25 cellular contexts compared by ENCODE assay signal in genomic region chr1:12622506-12622905, GRCh38. TPM values are rescaled to one million over a fixed set of nuclear protein-coding genes. Genes with fewer than 3 reads are reported as not detected.
DNase-seq lines count a peak whose midpoint lies in the region; FAIRE-seq and TF ChIP-seq lines count a peak whose summit lies in the region.
"Had no signal": no experiment of that assay in that cellular context is flagged by ENCODE, and none has a peak within 500 bp of the region (broad histone marks: within the 10 kb centered on the region; RNA-seq: fewer than 3 reads in every experiment).

No MANE protein-coding gene starts in this region.

- H3K79me2 ChIP-seq in H1 (ENCODE audit: control insufficient read depth in 1 of 2, insufficient read depth in 2 of 2, low read length in 2 of 2), result no peaks in the 10 kb centered on the region

- H3K4ac ChIP-seq in H1 (replicated peaks; ENCODE audit: insufficient read length, low read depth, low read length), result no peak overlapping the region

- H3K27ac Mint-ChIP-seq in nephron progenitor cell, result peak overlapping the region; percentile 89
- H3K27ac Mint-ChIP-seq: CD8-positive, alpha-beta memory T cell; IgD-negative memory B cell; stimulated activated effector memory CD8-positive, alpha-beta T cell treated with anti-CD3 and anti-CD28 coated beads, Interleukin-12 subunit alpha, Interleukin-12 subunit beta, amount 100 ng/mL, for 72 hours had no signal

- H3K4me1 ChIP-seq in H1 (replicated peaks in 1 of 4; ENCODE audit: control insufficient read depth in 3 of 4, insufficient read depth in 4 of 4, low read length in 3 of 4), result peaks cover 3 to 21% (median 11%) of the 10 kb centered on the region in 4 experiments; a peak in 6 of 7 replicates
- H3K4me1 ChIP-seq in suprapubic skin, result peaks cover 43% of the 10 kb centered on the region

- TF ChIP-seq POLR2A in H1 (IDR thresholded peaks at IDR 0.05; ENCODE audit: control extremely low read depth in 1 of 2, low read depth in 2 of 2, low read length in 2 of 2) (no peak), suprapubic skin (IDR thresholded peaks at IDR 0.05) (no peak)

- no peaks in the 10 kb centered on the region for H4K20me1 ChIP-seq in H1 (replicated peaks in 1 of 2; ENCODE audit: control insufficient read depth in 1 of 2, insufficient read depth in 2 of 2, low read length in 2 of 2)

- no peak overlapping the region for H3K14ac ChIP-seq in H1 (ENCODE audit: insufficient read length)

- H3K36me3 Mint-ChIP-seq in nephron progenitor cell (ENCODE audit: low read depth), result no peaks in the 10 kb centered on the region
- H3K36me3 Mint-ChIP-seq: IgD-negative memory B cell had no signal

- no peak for FAIRE-seq in H1 (lab: Jason Lieb, UNC)

- no peak for TF ChIP-seq EP300 in H1 (IDR thresholded peaks at IDR 0.05; ENCODE audit: borderline replicate concordance in 1 of 2, low read depth in 2 of 2, low read length in 2 of 2)
- no peak for TF ChIP-seq EP300 in suprapubic skin (IDR thresholded peaks at IDR 0.05)

- H2BK5ac ChIP-seq in H1 (ENCODE audit: low read depth, low read length), result 0 out of 2 replicates have a peak overlapping the region, but pooled peaks have one; percentile 60

- H3K36me3 ChIP-seq in H1 (ENCODE audit: control insufficient read depth in 2 of 4, insufficient read depth in 4 of 4, low read length in 3 of 4), result no peaks in the 10 kb centered on the region
- no peaks in the 10 kb centered on the region for H3K36me3 ChIP-seq in suprapubic skin

- peak overlapping the region; percentile 92; the same call in 1 of the 2 replicates for H2BK12ac ChIP-seq in H1 (ENCODE audit: low read depth, low read length)

- peaks cover 66% of the 10 kb centered on the region for H3K4me1 Mint-ChIP-seq in nephron progenitor cell

- peaks cover 17% of the 10 kb centered on the region for H3K23me2 ChIP-seq in H1 (ENCODE audit: low read depth, low read length)

- DNase-seq in H1 (ENCODE audit: low read depth in 1 of 2, low spot score in 2 of 2), result no peak
- DNase-seq in nephron progenitor cell, result no peak
- DNase-seq in suprapubic skin (ENCODE audit: low spot score in 2 of 2), result no peak
- DNase-seq in AG20443 (ENCODE audit: low spot score), result no peak
- DNase-seq in effector CD4-positive, alpha-beta T cell, result no peak
- no peak for DNase-seq in NCI-H345 treated with DMSO at 0.1 percent for 48 hours (lab: John Stamatoyannopoulos, UW; ENCODE audit: unreplicated experiment)
- DNase-seq in activated CD8-positive, alpha-beta memory T cell treated with anti-CD3 and anti-CD28 coated beads, Interleukin-2, amount 50 U/mL, for 4 hours, result no peak
- DNase-seq: activated CD4-positive, alpha-beta T cell treated with anti-CD3 and anti-CD28 coated beads, Interleukin-2, amount 50 U/mL, for 1 hour; activated naive CD4-positive, alpha-beta T cell treated with Interleukin-2 at 50 U/mL for 16 hours; CD8-positive, alpha-beta memory T cell; cortex of kidney; DND-41; NCI-H2081; NCI-H510A treated with DMSO at 0.1 percent for 48 hours had no signal

- CTCF ChIA-PET in H1 (lab: Charles Lee; ENCODE audit: partially characterized antibody), result interaction anchor here (0.8 to 11.2 kb wide), 7 partner anchors 8 to 347 kb away, joined by 4 to 130 read pairs (median 9); no protein-coding TSS in a partner anchor

- 0 out of 2 replicates have a peak overlapping the region, but pooled peaks have one; percentile 21 for H2BK20ac ChIP-seq in H1 (ENCODE audit: low read length)

- TF ChIP-seq CTCF in VCaP (conservative IDR thresholded peaks at IDR 0.05) (no peak), H1 (IDR thresholded peaks at IDR 0.05; ENCODE audit: control extremely low read depth in 1 of 3, insufficient read depth in 1 of 3, low read depth in 1 of 3, low read length in 3 of 3) (no peak), nephron progenitor cell (IDR thresholded peaks at IDR 0.05) (no peak), suprapubic skin (IDR thresholded peaks at IDR 0.05) (no peak)

- H4K5ac ChIP-seq in H1 (ENCODE audit: insufficient read length, low read depth, low read length), result no peak overlapping the region

- H3K27ac ChIP-seq in VCaP (peak overlapping the region; percentile 81), H1 (ENCODE audit: low read depth, low read length) (no peak overlapping the region), suprapubic skin (peak overlapping the region; percentile 45)
- H3K27ac ChIP-seq: epithelial cell of prostate, HL-60 had no signal

- H3K27me3 ChIP-seq in H1 (replicated peaks in 1 of 4; ENCODE audit: control insufficient read depth in 3 of 4, extremely low read depth in 1 of 4, insufficient read depth in 3 of 4, low read length in 3 of 4) (no peaks in the 10 kb centered on the region; a peak in 1 of 7 replicates), suprapubic skin (no peaks in the 10 kb centered on the region)

- H3K27me3 Mint-ChIP-seq in nephron progenitor cell (ENCODE audit: low read depth, poor library complexity), result peaks cover 8% of the 10 kb centered on the region

- no peak overlapping the region for H2BK15ac ChIP-seq in H1 (ENCODE audit: low read length)

- H3K56ac ChIP-seq in H1 (replicated peaks; ENCODE audit: insufficient read length, low read depth, low read length), result no peak overlapping the region

- POLR2A ChIA-PET in H1 (lab: Charles Lee; ENCODE audit: partially characterized antibody), result interaction anchor here (0.9 to 1.4 kb wide), 2 partner anchors 12 to 345 kb away, joined by 3 read pairs; no protein-coding TSS in a partner anchor

- H4K8ac ChIP-seq in H1 (ENCODE audit: extremely low read depth, insufficient read depth, low read length), result no peak overlapping the region; the same call in 1 of the 2 replicates

- H3K9me3 ChIP-seq in H1 (ENCODE audit: insufficient read depth in 2 of 2, low read depth in 1 of 2, low read length in 1 of 2) (no peaks in the 10 kb centered on the region), suprapubic skin (no peaks in the 10 kb centered on the region)
- H3K9me3 ChIP-seq: psoas muscle had no signal

- peak overlapping the region; percentile 66 for H3K18ac ChIP-seq in H1 (ENCODE audit: extremely low read depth, low read length)

- H3K9ac ChIP-seq in H1 (replicated peaks in 1 of 4; ENCODE audit: extremely low read depth in 1 of 4, low read depth in 3 of 4, low read length in 3 of 4), result no peak overlapping the region

- no peaks in the 10 kb centered on the region; the same call in 1 of the 2 replicates for H3K79me1 ChIP-seq in H1 (ENCODE audit: low read depth, low read length)

- H2BK120ac ChIP-seq in H1 (replicated peaks; ENCODE audit: low read depth, low read length), result no peak overlapping the region

- no peak overlapping the region for H3K23ac ChIP-seq in H1 (ENCODE audit: insufficient read length)

- no peak overlapping the region for H2AK5ac ChIP-seq in H1 (ENCODE audit: low read depth, low read length)

- TF ChIP-seq RAD21 in H1 (IDR thresholded peaks at IDR 0.05 in 1 of 2, conservative IDR thresholded peaks at IDR 0.05 in 1 of 2; ENCODE audit: low read depth in 2 of 2, low read length in 2 of 2), result no peak

- H3K4me3 Mint-ChIP-seq in nephron progenitor cell, result no peak overlapping the region
- H3K4me3 Mint-ChIP-seq: CD8-positive, alpha-beta memory T cell; stimulated activated effector memory CD8-positive, alpha-beta T cell treated with anti-CD3 and anti-CD28 coated beads, Interleukin-12 subunit alpha, Interleukin-12 subunit beta, amount 100 ng/mL, for 72 hours had no signal

- no peaks in the 10 kb centered on the region for H3K9me3 Mint-ChIP-seq in nephron progenitor cell
- H3K9me3 Mint-ChIP-seq: IgD-negative memory B cell; stimulated activated effector memory CD8-positive, alpha-beta T cell treated with anti-CD3 and anti-CD28 coated beads, Interleukin-12 subunit alpha, Interleukin-12 subunit beta, amount 100 ng/mL, for 72 hours had no signal

- no peak overlapping the region for H4K91ac ChIP-seq in H1 (replicated peaks; ENCODE audit: insufficient read length, low read length)

- no peak overlapping the region for H3K4me2 ChIP-seq in H1 (ENCODE audit: insufficient read depth in 1 of 2, low read depth in 2 of 2, low read length in 2 of 2)

- H3K4me3 ChIP-seq in H1 (ENCODE audit: extremely low read depth in 1 of 4, insufficient read depth in 2 of 4, low read depth in 3 of 4, low read length in 4 of 4) (no peak overlapping the region), suprapubic skin (no peak overlapping the region)
- H3K4me3 ChIP-seq: lung, psoas muscle had no signal

- no peak overlapping the region for H2AFZ ChIP-seq in H1 (ENCODE audit: low read length)

- WGBS in H1 (ENCODE audit: extremely low coverage in 1 of 2, insufficient coverage in 1 of 2, insufficient read length in 1 of 2, insufficient replicate concordance in 2 of 2, low coverage in 1 of 2, low lambda C conversion rate in 2 of 2, missing lambda C conversion rate in 1 of 2), 2 experiments, result 87% methylated on average over 12 of the region's 12 CpGs; no CpG with 5 or more reads in 1 of the 2 experiments
- 72% methylated on average over 9 of the region's 12 CpGs for WGBS in suprapubic skin

TF ChIP-seq in H1, 55 proteins besides CTCF, POLR2A, EP300 and RAD21 (continues in another document):
- TF ChIP-seq YY1 (IDR thresholded peaks at IDR 0.05; ENCODE audit: low read depth, low read length), result no peak
- TF ChIP-seq SP2 (IDR thresholded peaks at IDR 0.05; ENCODE audit: low read length), result no peak
- TF ChIP-seq TEAD4 (IDR thresholded peaks at IDR 0.05; ENCODE audit: low read depth, low read length), result no peak
- no peak for TF ChIP-seq EZH2 (IDR thresholded peaks at IDR 0.05; ENCODE audit: low read depth, low read length, severe bottlenecking)
- no peak for TF ChIP-seq ASH2L (IDR thresholded peaks at IDR 0.05; ENCODE audit: low read length)

RNA-seq across cellular contexts. Expression of gene DHRS3, which starts 4.5 kb away (rescaled TPM):
- total RNA-seq in H1 (2021; fragmentation: NEBNext Ultra II Directional; extraction: Animal tissue kit (Norgen Biotek cat#: 25700)), result 32.5 and 37.8 TPM in 2 replicates
- 36.4 and 41.9 TPM in 2 replicates for polyA plus RNA-seq in H1 (2011; rRNA removed)
- polyA plus RNA-seq in H1 (2011; cell fraction: cytosol; rRNA removed), result 40.2 TPM
- polyA plus RNA-seq in H1 (2011; cell fraction: nucleus; rRNA removed), result 40.2 TPM
- polyA plus RNA-seq in H1 (2012, experiment 1 of 2), result 25.1 to 32.0 TPM (median 29.2 TPM) in 4 replicates
- 36.9 TPM for polyA plus RNA-seq in H1 (2012, experiment 2 of 2)
- polyA plus RNA-seq in H1 (2013, experiment 1 of 2), result 9.6 TPM
- 10.6 TPM for polyA plus RNA-seq in H1 (2013, experiment 2 of 2)
- 56.9 and 114 TPM in 2 replicates for polyA minus RNA-seq in H1 (2011; rRNA and poly(A)+ RNA removed)
- polyA minus RNA-seq in H1 (2011; cell fraction: cytosol; rRNA and poly(A)+ RNA removed), result 51.7 TPM
- 27.3 TPM for polyA minus RNA-seq in H1 (2011; cell fraction: nucleus; rRNA and poly(A)+ RNA removed)
- total RNA-seq in suprapubic skin, result 10 to 100 TPM; 73.3 to 86.9 (median 80.2) TPM
- total RNA-seq: myocyte had no signal

RNA-seq across cellular contexts. Expression of gene AADACL4, which starts 21.4 kb away (rescaled TPM):
- total RNA-seq in H1 (2021; fragmentation: NEBNext Ultra II Directional; extraction: Animal tissue kit (Norgen Biotek cat#: 25700)), result 0.40 TPM in 1 of 2 replicates, not detected in the other
- polyA plus RNA-seq in H1 (2011; rRNA removed), result 0.08 and 0.13 TPM in 2 replicates
- 0.21 TPM for polyA plus RNA-seq in H1 (2011; cell fraction: cytosol; rRNA removed)
- polyA plus RNA-seq in H1 (2011; cell fraction: nucleus; rRNA removed), result 0.33 TPM
- not detected in 4 replicates for polyA plus RNA-seq in H1 (2012, experiment 1 of 2)
- not detected for polyA plus RNA-seq in H1 (2012, experiment 2 of 2)
- not detected for polyA plus RNA-seq in H1 (2013, experiment 1 of 2)
- polyA plus RNA-seq in H1 (2013, experiment 2 of 2), result 0.04 TPM
- 0.17 TPM in 1 of 2 replicates, not detected in the other for polyA minus RNA-seq in H1 (2011; rRNA and poly(A)+ RNA removed)
- not detected for polyA minus RNA-seq in H1 (2011; cell fraction: cytosol; rRNA and poly(A)+ RNA removed)
- polyA minus RNA-seq in H1 (2011; cell fraction: nucleus; rRNA and poly(A)+ RNA removed), result not detected
- not detected for total RNA-seq in suprapubic skin
- total RNA-seq: CD8-positive, alpha-beta memory T cell; glomerular endothelial cell; H4; lung; myocyte; psoas muscle; ureter had no signal
- polyA plus RNA-seq: CD8-positive, alpha-beta memory T cell; IgD-negative memory B cell; lung; psoas muscle had no signal
